In genomic region chr3:10344944-10345575, GRCh38 we compare ENCODE assay signal across 31 cellular contexts. TPM values are rescaled to one million over a fixed set of nuclear protein-coding genes. Genes with fewer than 3 reads are reported as not detected.
"Had no signal": no experiment of that assay in that cellular context is flagged by ENCODE, and none has a peak within 500 bp of the region (broad histone marks: within the 10 kb centered on the region; RNA-seq: fewer than 3 reads in every experiment).

No MANE protein-coding gene starts in this region.

- H3K27me3 Mint-ChIP-seq: brain had no signal

- DNase-seq: activated CD4-positive, alpha-beta T cell treated with anti-CD3 and anti-CD28 coated beads for 36 hours; activated CD8-positive, alpha-beta memory T cell treated with anti-CD3 and anti-CD28 coated beads, Interleukin-2, amount 10 ng/mL, durations not matched to agents 7 days and 5 days; activated CD8-positive, alpha-beta T cell treated with anti-CD3 and anti-CD28 coated beads, Interleukin-2, amount 10 ng/mL, durations not matched to agents 7 days and 5 days; activated T-cell treated with anti-CD3 and anti-CD28 coated beads, Interleukin-2, amount 50 U/mL, for 48 hours; adrenal gland; cerebellar nuclear complex; colonic mucosa; effector memory CD8-positive, alpha-beta T cell; erythroblast; gastrocnemius medialis; glutamatergic neuron; islet precursor cell; mammary epithelial cell; pancreas; retina; stimulated activated CD4-positive, alpha-beta T cell treated with anti-CD3 and anti-CD28 coated beads, Interleukin-12 subunit alpha, Interleukin-12 subunit beta, amount 100 ng/mL, for 4 hours; stimulated activated CD4-positive, alpha-beta T cell treated with anti-CD3 and anti-CD28 coated beads, Interleukin-4, amount 100 ng/mL, for 24 hours; T-cell; uterus had no signal

- H3K27ac ChIP-seq: adrenal gland, ascending aorta, cardiac muscle cell, colonic mucosa, gastrocnemius medialis, pancreas, prostate gland, skin epidermis, thoracic aorta, uterus had no signal

- H3K36me3 ChIP-seq: adrenal gland, ascending aorta, cardiac muscle cell, colonic mucosa, gastrocnemius medialis, pancreas, prostate gland, thoracic aorta, uterus had no signal

- H3K9me3 ChIP-seq: adrenal gland, ascending aorta, colonic mucosa, gastrocnemius medialis, pancreas, prostate gland, thoracic aorta, uterus had no signal

- H3K4me3 Mint-ChIP-seq: activated B cell treated with CpG ODN at 0.5 μM for 24 hours; activated CD4-positive, alpha-beta T cell treated with anti-CD3 and anti-CD28 coated beads for 36 hours; activated CD8-positive, alpha-beta memory T cell treated with anti-CD3 and anti-CD28 coated beads, Interleukin-2, amount 10 ng/mL, durations not matched to agents 7 days and 5 days; activated CD8-positive, alpha-beta T cell treated with anti-CD3 and anti-CD28 coated beads, Interleukin-2, amount 10 ng/mL, durations not matched to agents 7 days and 5 days; brain; effector memory CD8-positive, alpha-beta T cell; nephron; T-cell; T-helper 2 cell treated with Interferon-gamma antibody and Interleukin-4, amounts not matched to agents 5 μg/mL and 100 μg/mL, for 36 hours; type B pancreatic cell had no signal

- H3K4me1 Mint-ChIP-seq: activated CD4-positive, alpha-beta T cell treated with anti-CD3 and anti-CD28 coated beads for 36 hours; activated CD8-positive, alpha-beta memory T cell treated with anti-CD3 and anti-CD28 coated beads, Interleukin-2, amount 10 ng/mL, durations not matched to agents 7 days and 5 days; brain; nephron; T-cell had no signal

- FAIRE-seq: pancreas had no signal

- H3K36me3 Mint-ChIP-seq: activated CD8-positive, alpha-beta memory T cell treated with anti-CD3 and anti-CD28 coated beads, Interleukin-2, amount 10 ng/mL, durations not matched to agents 7 days and 5 days; activated naive CD4-positive, alpha-beta T cell treated with anti-CD3 and anti-CD28 coated beads, Interleukin-2, amount 50 U/mL, for 72 hours; brain; T-cell; type B pancreatic cell had no signal

- H3K27me3 ChIP-seq: adrenal gland, ascending aorta, cardiac muscle cell, colonic mucosa, gastrocnemius medialis, pancreas, uterus had no signal

- H3K9me3 Mint-ChIP-seq: activated B cell treated with CpG ODN at 0.5 μM for 24 hours; activated naive CD4-positive, alpha-beta T cell treated with anti-CD3 and anti-CD28 coated beads, Interleukin-2, amount 50 U/mL, for 72 hours; activated T-helper 2 cell treated with anti-CD3 and anti-CD28 coated beads, Interferon-gamma antibody, Interleukin-2, Interleukin-4, amounts not matched to agents 10 μg/mL and 5 μg/mL and 100 μg/mL, durations not matched to agents 14 hours and 24 hours and 36 hours; brain; effector memory CD8-positive, alpha-beta T cell; nephron; T-cell; T-helper 2 cell treated with Interferon-gamma antibody and Interleukin-4, amounts not matched to agents 5 μg/mL and 100 μg/mL, for 36 hours; type B pancreatic cell had no signal

- H3K4me3 ChIP-seq: adrenal gland, ascending aorta, cardiac muscle cell, colonic mucosa, gastrocnemius medialis, pancreas, prostate gland, skin epidermis, thoracic aorta, uterus had no signal

- H3K4me1 ChIP-seq: adrenal gland, ascending aorta, colonic mucosa, pancreas, prostate gland, uterus had no signal

- H3K27ac Mint-ChIP-seq: activated B cell treated with CpG ODN at 0.5 μM for 24 hours; activated CD4-positive, alpha-beta T cell treated with anti-CD3 and anti-CD28 coated beads for 36 hours; activated CD8-positive, alpha-beta memory T cell treated with anti-CD3 and anti-CD28 coated beads, Interleukin-2, amount 10 ng/mL, durations not matched to agents 7 days and 5 days; activated CD8-positive, alpha-beta T cell treated with anti-CD3 and anti-CD28 coated beads, Interleukin-2, amount 10 ng/mL, durations not matched to agents 7 days and 5 days; activated naive CD4-positive, alpha-beta T cell treated with anti-CD3 and anti-CD28 coated beads, Interleukin-2, amount 50 U/mL, for 72 hours; activated T-helper 2 cell treated with anti-CD3 and anti-CD28 coated beads, Interferon-gamma antibody, Interleukin-2, Interleukin-4, amounts not matched to agents 10 μg/mL and 5 μg/mL and 100 μg/mL, durations not matched to agents 14 hours and 24 hours and 36 hours; effector memory CD8-positive, alpha-beta T cell; nephron; T-cell; T-helper 2 cell treated with Interferon-gamma antibody and Interleukin-4, amounts not matched to agents 5 μg/mL and 100 μg/mL, for 36 hours; type B pancreatic cell had no signal

RNA-seq across cellular contexts. Expression of gene GHRL, which starts 52.3 kb away (rescaled TPM):
- total RNA-seq: activated naive CD4-positive, alpha-beta T cell treated with anti-CD3 and anti-CD28 coated beads, Interleukin-2, amount 50 U/mL, for 72 hours; ascending aorta; gastrocnemius medialis had no signal
- polyA plus RNA-seq: mammary epithelial cell had no signal
